ENCODE assay signal across 1 cellular context in genomic region chr7:48144291-48144768, GRCh38.
TF ChIP-seq lines count a peak whose summit lies in the region.

No MANE protein-coding gene starts in this region.

TF ChIP-seq in HepG2, 621 proteins besides CTCF, POLR2A, EP300 and RAD21 (continued from another document):
- TF ChIP-seq TFDP1 (CRISPR knock-in tag; IDR thresholded peaks at IDR 0.05; ENCODE audit: borderline replicate concordance) (no peak), ZC3H13 (CRISPR knock-in tag; IDR thresholded peaks at IDR 0.05) (no peak), RFX3 (CRISPR knock-in tag; IDR thresholded peaks at IDR 0.05) (no peak), ETV6 (CRISPR knock-in tag; conservative IDR thresholded peaks at IDR 0.05) (no peak), ZNF407 (CRISPR knock-in tag; IDR thresholded peaks at IDR 0.05; ENCODE audit: not compliant biosample characterization) (no peak), KLF13 (CRISPR knock-in tag; IDR thresholded peaks at IDR 0.05) (no peak), ATF2 (CRISPR knock-in tag; IDR thresholded peaks at IDR 0.05) (peak; percentile 70), ZBED4 (CRISPR knock-in tag; IDR thresholded peaks at IDR 0.05; ENCODE audit: borderline replicate concordance) (peak; percentile 30; the same call in 1 of the 2 replicates), ZNF788 (CRISPR knock-in tag; IDR thresholded peaks at IDR 0.05; ENCODE audit: borderline replicate concordance) (peak; percentile 36; the same call in 1 of the 2 replicates), TOE1 (CRISPR knock-in tag; IDR thresholded peaks at IDR 0.05) (0 out of 2 replicates have a peak, but pooled peaks have one; percentile 30), ZNF12 (CRISPR knock-in tag; IDR thresholded peaks at IDR 0.05) (peak; percentile 22; the same call in 1 of the 2 replicates)
- TF ChIP-seq, protein P1, sequence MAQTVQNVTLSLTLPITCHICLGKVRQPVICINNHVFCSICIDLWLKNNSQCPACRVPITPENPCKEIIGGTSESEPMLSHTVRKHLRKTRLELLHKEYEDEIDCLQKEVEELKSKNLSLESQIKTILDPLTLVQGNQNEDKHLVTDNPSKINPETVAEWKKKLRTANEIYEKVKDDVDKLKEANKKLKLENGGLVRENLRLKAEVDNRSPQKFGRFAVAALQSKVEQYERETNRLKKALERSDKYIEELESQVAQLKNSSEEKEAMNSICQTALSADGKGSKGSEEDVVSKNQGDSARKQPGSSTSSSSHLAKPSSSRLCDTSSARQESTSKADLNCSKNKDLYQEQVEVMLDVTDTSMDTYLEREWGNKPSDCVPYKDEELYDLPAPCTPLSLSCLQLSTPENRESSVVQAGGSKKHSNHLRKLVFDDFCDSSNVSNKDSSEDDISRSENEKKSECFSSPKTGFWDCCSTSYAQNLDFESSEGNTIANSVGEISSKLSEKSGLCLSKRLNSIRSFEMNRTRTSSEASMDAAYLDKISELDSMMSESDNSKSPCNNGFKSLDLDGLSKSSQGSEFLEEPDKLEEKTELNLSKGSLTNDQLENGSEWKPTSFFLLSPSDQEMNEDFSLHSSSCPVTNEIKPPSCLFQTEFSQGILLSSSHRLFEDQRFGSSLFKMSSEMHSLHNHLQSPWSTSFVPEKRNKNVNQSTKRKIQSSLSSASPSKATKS (CRISPR knock-in tag; IDR thresholded peaks at IDR 0.05), result no peak
